18 cellular contexts compared by ENCODE assay signal in genomic region chr16:50252874-50253510, GRCh38. TPM values are rescaled to one million over a fixed set of nuclear protein-coding genes. Genes with fewer than 3 reads are reported as not detected.
DNase-seq lines count a peak whose midpoint lies in the region; ATAC-seq and TF ChIP-seq lines count a peak whose summit lies in the region.
"Had no signal": no experiment of that assay in that cellular context is flagged by ENCODE, and none has a peak within 500 bp of the region (broad histone marks: within the 10 kb centered on the region; RNA-seq: fewer than 3 reads in every experiment).

No MANE protein-coding gene starts in this region.

- peak overlapping the region; percentile 68 for H2AFZ ChIP-seq in GM23248
- H2AFZ ChIP-seq: PC-9 had no signal

- WGBS in GM23248 (ENCODE audit: low coverage in 1 of 2, low lambda C conversion rate in 2 of 2, missing lambda C conversion rate in 2 of 2), 2 experiments = 20 to 22% methylated on average over 12 of the region's 12 CpGs

- no peaks in the 10 kb centered on the region for H3K27me3 Mint-ChIP-seq in Caco-2 (ENCODE audit: insufficient read depth, unreplicated experiment)
- H3K27me3 Mint-ChIP-seq: CD4-positive, alpha-beta T cell had no signal

- 0 out of 2 replicates have a peak overlapping the region, but pooled peaks have one; percentile 5 for H3K4me2 ChIP-seq in BLaER1
- H3K4me2 ChIP-seq in GM23248 (ENCODE audit: unreplicated experiment) = peak overlapping the region; percentile 67
- H3K4me2 ChIP-seq: PC-9 had no signal

- ATAC-seq in sciatic nerve (peak; percentile 62), HG03095 (IDR thresholded peaks at IDR 0.05; ENCODE audit: unreplicated experiment) (no peak)
- ATAC-seq: HCT116 had no signal

- H3K27ac ChIP-seq in BLaER1 (no peak overlapping the region), GM23248 (peak overlapping the region; percentile 93)
- H3K27ac ChIP-seq: PC-9 had no signal

- H3K4me3 ChIP-seq in BLaER1 (no peak overlapping the region), GM23248 (peak overlapping the region; percentile 24; the same call in 1 of the 2 replicates), Caco-2 (ENCODE audit: low read depth, low read length) (no peak overlapping the region)
- H3K4me3 ChIP-seq: MG63, PC-9 had no signal

- no peak overlapping the region for H3K9ac ChIP-seq in BLaER1
- H3K9ac ChIP-seq in GM23248 = peak overlapping the region; percentile 81

- H3K27me3 ChIP-seq in BLaER1 (no peaks in the 10 kb centered on the region), GM23248 (replicated peaks; ENCODE audit: insufficient read depth) (no peaks in the 10 kb centered on the region), Caco-2 (replicated peaks; ENCODE audit: control insufficient read depth, insufficient read depth, low read length) (no peaks in the 10 kb centered on the region)
- H3K27me3 ChIP-seq: MG63 had no signal

- no peaks in the 10 kb centered on the region for H3K9me3 Mint-ChIP-seq in Caco-2 (ENCODE audit: unreplicated experiment)
- H3K9me3 Mint-ChIP-seq: CD4-positive, alpha-beta T cell had no signal

- peaks cover 15% of the 10 kb centered on the region for H3F3A ChIP-seq in GM23248 (ENCODE audit: insufficient read depth)

- DNase-seq in GM23248 (peak; percentile 44), ecto neural progenitor cell (ENCODE audit: low spot score) (peak; percentile 39), sciatic nerve (ENCODE audit: low spot score) (peak; percentile 42), G401 (ENCODE audit: low spot score) (no peak), Caco-2 (no peak)
- DNase-seq: ACHN; CD4-positive, alpha-beta T cell; DMS79 treated with DMSO at 0.1 percent for 48 hours; Karpas-422; NCI-H1092; NCI-H146; NCI-H2081; NCI-H510A treated with DMSO at 0.1 percent for 48 hours; PC-9 had no signal

- no peaks in the 10 kb centered on the region for H3K36me3 ChIP-seq in BLaER1
- no peaks in the 10 kb centered on the region for H3K36me3 ChIP-seq in GM23248 (ENCODE audit: low read depth)
- H3K36me3 ChIP-seq in Caco-2 (ENCODE audit: control insufficient read depth, insufficient read depth, low read length) = no peaks in the 10 kb centered on the region; the same call in 1 of the 2 replicates
- H3K36me3 ChIP-seq: MG63 had no signal

- in situ Hi-C loops in GM23248 (cut with MboI) (no loop called here), G401 (cut with HindIII; ENCODE audit: low sequenced_read_pairs) (no loop called here)

- peaks cover 49% of the 10 kb centered on the region for H3K79me2 ChIP-seq in GM23248 (ENCODE audit: insufficient read depth)

- TF ChIP-seq CTCF in Caco-2 (IDR thresholded peaks at IDR 0.05; ENCODE audit: insufficient read depth in 1 of 2, low read depth in 1 of 2, low read length in 1 of 2, severe bottlenecking in 1 of 2, unreplicated experiment in 1 of 2) = no peak

- BruUV-seq in Caco-2 (replicated peaks; lab: Mats Ljungman, UMichigan) = no TSS peak

- H4K20me1 ChIP-seq in BLaER1 = peaks cover 16% of the 10 kb centered on the region; the same call in 1 of the 2 replicates
- H4K20me1 ChIP-seq in GM23248 (ENCODE audit: insufficient read depth) = no peaks in the 10 kb centered on the region

- H3K9me3 ChIP-seq in BLaER1 = no peaks in the 10 kb centered on the region
- no peaks in the 10 kb centered on the region for H3K9me3 ChIP-seq in GM23248 (ENCODE audit: low read depth)
- no peaks in the 10 kb centered on the region for H3K9me3 ChIP-seq in Caco-2
- H3K9me3 ChIP-seq: MG63 had no signal

- CTCF ChIA-PET in Caco-2 (lab: Charles Lee) = no interaction called here

- H3K4me3 Mint-ChIP-seq in Caco-2 (ENCODE audit: unreplicated experiment) = no peak overlapping the region
- H3K4me3 Mint-ChIP-seq: CD4-positive, alpha-beta T cell had no signal

- intact Hi-C loops in sciatic nerve (cut with DNase I) = no loop called here
- intact Hi-C loops in Caco-2 (cut with micrococcal nuclease; ENCODE audit: unreplicated experiment) = no loop called here

- H3K9me2 ChIP-seq in GM23248 (ENCODE audit: insufficient read depth) = no peaks in the 10 kb centered on the region

- peaks cover 26% of the 10 kb centered on the region for H3K4me1 ChIP-seq in BLaER1
- peaks cover 34% of the 10 kb centered on the region for H3K4me1 ChIP-seq in GM23248 (ENCODE audit: insufficient read depth)
- no peaks in the 10 kb centered on the region; the same call in 1 of the 2 replicates for H3K4me1 ChIP-seq in Caco-2

- POLR2A ChIA-PET in Caco-2 (lab: Charles Lee) = interaction anchor here (0.5 to 0.6 kb wide), 2 partner anchors 27 to 253 kb away, joined by 3 read pairs; no protein-coding TSS in a partner anchor

- H3K4me1 Mint-ChIP-seq in Caco-2 (ENCODE audit: low read depth, unreplicated experiment) = peaks cover 15% of the 10 kb centered on the region

- peaks cover 17% of the 10 kb centered on the region for H3K36me3 Mint-ChIP-seq in Caco-2 (ENCODE audit: insufficient read depth, unreplicated experiment)

- no peak overlapping the region for H3K27ac Mint-ChIP-seq in Caco-2 (ENCODE audit: unreplicated experiment)
- H3K27ac Mint-ChIP-seq: CD4-positive, alpha-beta T cell had no signal

RNA-seq across cellular contexts. Expression of gene ADCY7, which starts 13.4 kb away (rescaled TPM):
- 87.4 and 90.5 TPM in 2 replicates for total RNA-seq in GM23248 (2014; rRNA removed; shearing (Covaris generic))
- 31.9 and 32.7 TPM in 2 replicates for polyA plus RNA-seq in GM23248 (2016; fragmentation: Nextera tagmentation; extraction: Ambion mirVana)
- total RNA-seq in sciatic nerve = 39.4 TPM
- total RNA-seq in G401 (2014; rRNA removed; shearing (Covaris generic)) = 0.31 and 1.7 TPM in 2 replicates
- 51.3 and 54.2 TPM in 2 replicates for total RNA-seq in Caco-2 (2022)

Comparison
In these comparisons a context has a peak if more than half of its experiments do, and no peak if none do; other contexts are left out.
1. DNase-seq: peak in GM23248 (single experiment), ecto neural progenitor cell (single experiment) and sciatic nerve (single experiment); none in G401 (single experiment) and Caco-2 (0 of 2).
2. RNA of gene ADCY7, which starts 13.4 kb away (total RNA-seq): 87.4 to 90.5 TPM in GM23248, 51.3 to 54.2 TPM in Caco-2 and 39.4 TPM in sciatic nerve (single experiment); 0.31 to 1.7 TPM in G401; every median in the first group is over 10 times any median in the second.